1 cellular context compared by ENCODE assay signal in genomic region chr3:49802719-49803463, GRCh38.
TF ChIP-seq lines count a peak whose summit lies in the region.

TSS of gene INKA1 (plus strand) at chr3:49803261. CDS start at chr3:49803393, 132 bp downstream.

TF ChIP-seq in GM23338, 12 proteins besides CTCF, POLR2A, EP300 and RAD21 (continued from another document):
- TF ChIP-seq POLR2AphosphoS5 (IDR thresholded peaks at IDR 0.05; ENCODE audit: low read depth) (no peak; the same call in 1 of the 2 replicates), ZNF114 (CRISPR knock-in tag; IDR thresholded peaks at IDR 0.05) (no peak), CREB1 (CRISPR knock-in tag; IDR thresholded peaks at IDR 0.05; ENCODE audit: low read depth) (no peak), ZNF331 (CRISPR knock-in tag; IDR thresholded peaks at IDR 0.05; ENCODE audit: low read depth) (no peak), EZH2phosphoT487 (IDR thresholded peaks at IDR 0.05; ENCODE audit: unreplicated experiment) (no peak)
